25 cellular contexts compared by ENCODE assay signal in genomic region chr1:45789601-45790000, GRCh38. TPM values are rescaled to one million over a fixed set of nuclear protein-coding genes. Genes with fewer than 3 reads are reported as not detected.
DNase-seq lines count a peak whose midpoint lies in the region; ATAC-seq, FAIRE-seq and TF ChIP-seq lines count a peak whose summit lies in the region.
"Had no signal": no experiment of that assay in that cellular context is flagged by ENCODE, and none has a peak within 500 bp of the region (broad histone marks: within the 10 kb centered on the region; RNA-seq: fewer than 3 reads in every experiment).

No MANE protein-coding gene starts in this region.

- no peak overlapping the region for H3K9ac ChIP-seq in HepG2 (ENCODE audit: insufficient read depth, low read depth, low read length)
- H3K9ac ChIP-seq: BLaER1 had no signal

- TF ChIP-seq POLR2A in HepG2 (IDR thresholded peaks at IDR 0.05; ENCODE audit: insufficient read depth in 1 of 2, low read depth in 2 of 2, low read length in 2 of 2) (no peak), right lobe of liver (IDR thresholded peaks at IDR 0.05) (no peak)

- no peak overlapping the region for H2AFZ ChIP-seq in HepG2 (ENCODE audit: low read length)

- H3K27me3 ChIP-seq in HepG2 (ENCODE audit: control insufficient read depth in 1 of 2, insufficient read depth in 2 of 2, low read length in 2 of 2) (no peaks in the 10 kb centered on the region; a peak in 1 of 5 replicates), right lobe of liver (no peaks in the 10 kb centered on the region), right cardiac atrium (ENCODE audit: control insufficient read depth, insufficient read depth) (no peaks in the 10 kb centered on the region)
- H3K27me3 ChIP-seq: BE2C, BLaER1 had no signal

- peaks cover 6% of the 10 kb centered on the region; the same call in 1 of the 2 replicates for H3K27me3 Mint-ChIP-seq in WTC11 (ENCODE audit: low read depth)

- no peaks in the 10 kb centered on the region for H3K9me3 ChIP-seq in HepG2 (ENCODE audit: low read length)
- no peaks in the 10 kb centered on the region for H3K9me3 ChIP-seq in right lobe of liver
- H3K9me3 ChIP-seq in right cardiac atrium (ENCODE audit: control insufficient read depth, low read length): no peaks in the 10 kb centered on the region
- H3K9me3 ChIP-seq: BE2C, BLaER1 had no signal

- H4K20me1 ChIP-seq in HepG2 (ENCODE audit: insufficient read depth, low read length): no peaks in the 10 kb centered on the region
- H4K20me1 ChIP-seq: BLaER1 had no signal

- TF ChIP-seq RAD21 in HepG2 (CRISPR knock-in tag; IDR thresholded peaks at IDR 0.05): no peak

- TF ChIP-seq CTCF in HepG2 (CRISPR knock-in tag; IDR thresholded peaks at IDR 0.05) (no peak), right lobe of liver (IDR thresholded peaks at IDR 0.05) (no peak), WTC11 (IDR thresholded peaks at IDR 0.05) (no peak)

- no peak overlapping the region for H3K4me2 ChIP-seq in HepG2 (ENCODE audit: low read depth, low read length)

- no peaks in the 10 kb centered on the region for H3K4me1 Mint-ChIP-seq in WTC11

- no peak for TF ChIP-seq EP300 in HepG2 (IDR thresholded peaks at IDR 0.05; ENCODE audit: low read depth in 2 of 2, low read length in 2 of 2)
- TF ChIP-seq EP300 in HepG2 (CRISPR knock-in tag; IDR thresholded peaks at IDR 0.05; ENCODE audit: borderline replicate concordance): no peak

- intact Hi-C loops in HepG2 (cut with micrococcal nuclease; ENCODE audit: unreplicated experiment): no loop called here
- intact Hi-C loops in right lobe of liver (cut with DNase I): no loop called here
- intact Hi-C loops in right cardiac atrium (cut with DNase I): no loop called here

- ATAC-seq in HepG2 (no peak), right lobe of liver (no peak), WTC11 (no peak), right cardiac atrium (no peak)

- no peak for FAIRE-seq in HepG2 (lab: Jason Lieb, UNC)
- FAIRE-seq: A204.1, GM12891, GM19239 had no signal

- H3K4me3 ChIP-seq in HepG2 (replicated peaks in 1 of 3; ENCODE audit: insufficient read depth in 1 of 3, low read depth in 2 of 3, low read length in 3 of 3): no peak overlapping the region
- H3K4me3 ChIP-seq in right lobe of liver: no peak overlapping the region
- no peak overlapping the region for H3K4me3 ChIP-seq in right cardiac atrium (ENCODE audit: low read length)
- H3K4me3 ChIP-seq: BLaER1 had no signal

- H3K27ac ChIP-seq in HepG2 (ENCODE audit: extremely low read length, insufficient read depth, low read length) (no peak overlapping the region), right lobe of liver (no peak overlapping the region), right cardiac atrium (ENCODE audit: low read length) (no peak overlapping the region)
- H3K27ac ChIP-seq: BLaER1 had no signal

- H3K79me2 ChIP-seq in HepG2 (ENCODE audit: insufficient read depth, low read length): no peaks in the 10 kb centered on the region

- BruUV-seq in HepG2 (replicated peaks; lab: Mats Ljungman, UMichigan): no TSS peak

- 22% methylated on average over 2 of the region's 2 CpGs for WGBS in HepG2 (ENCODE audit: low lambda C conversion rate)
- 72% methylated on average over 2 of the region's 2 CpGs for WGBS in right lobe of liver (ENCODE audit: insufficient coverage, low coverage, low lambda C conversion rate, missing lambda C conversion rate)
- 84% methylated on average over 2 of the region's 2 CpGs for WGBS in right cardiac atrium

- H3K4me1 ChIP-seq in HepG2 (ENCODE audit: insufficient read depth, low read length) (peaks cover 10% of the 10 kb centered on the region), right lobe of liver (no peaks in the 10 kb centered on the region), right cardiac atrium (ENCODE audit: control insufficient read depth, insufficient read depth, low read length) (no peaks in the 10 kb centered on the region)
- H3K4me1 ChIP-seq: BE2C had no signal

- DNase-seq in HepG2 (ENCODE audit: low spot score): no peak
- no peak for DNase-seq in right lobe of liver
- DNase-seq in WTC11 (ENCODE audit: low spot score): no peak
- no peak for DNase-seq in NCI-H446 (lab: John Stamatoyannopoulos, UW)
- DNase-seq in right cardiac atrium: no peak
- DNase-seq: 8988T; ACHN; BE2C; C1 segment of cervical spinal cord; CD4-positive, alpha-beta memory T cell; CD4-positive, CD25-positive, alpha-beta regulatory T cell; CD8-positive, alpha-beta memory T cell; COR-L47; DMS 273 treated with DMSO at 0.1 percent for 48 hours; DMS153; DMS53; DMS79; DND-41; EL; GF-D8 had no signal

- H3K9me3 Mint-ChIP-seq in WTC11: no peaks in the 10 kb centered on the region
- H3K9me3 Mint-ChIP-seq: CD4-positive, alpha-beta memory T cell; CD4-positive, CD25-positive, alpha-beta regulatory T cell; CD8-positive, alpha-beta memory T cell had no signal

- H3K36me3 Mint-ChIP-seq in WTC11: no peaks in the 10 kb centered on the region
- H3K36me3 Mint-ChIP-seq: CD14-positive monocyte; CD4-positive, alpha-beta memory T cell; CD4-positive, CD25-positive, alpha-beta regulatory T cell had no signal

- in situ Hi-C loops in HepG2 (cut with HindIII; ENCODE audit: extremely low pct_ligation_motif_present, low pct_unique_long_range_greater_than_20kb): no loop called here

- CTCF ChIA-PET in HepG2 (lab: Yijun Ruan, JAX; ENCODE audit: low intra/inter-chr PET ratio, low total read pairs): no interaction called here
- CTCF ChIA-PET in WTC11 (lab: Charles Lee): interaction anchor here (0.7 kb wide), 1 partner anchor 53 kb away, joined by 3 read pairs; no protein-coding TSS in a partner anchor

- POLR2A ChIA-PET in HepG2 (lab: Yijun Ruan, JAX): no interaction called here
- POLR2A ChIA-PET in WTC11 (lab: Charles Lee): no interaction called here

- no peak overlapping the region for H3K4me3 Mint-ChIP-seq in WTC11
- H3K4me3 Mint-ChIP-seq: CD14-positive monocyte; CD4-positive, alpha-beta memory T cell; CD4-positive, CD25-positive, alpha-beta regulatory T cell; CD8-positive, alpha-beta memory T cell had no signal

- H3K36me3 ChIP-seq in HepG2 (replicated peaks in 1 of 2; ENCODE audit: control insufficient read depth in 1 of 2, insufficient read depth in 2 of 2, low read length in 2 of 2): no peaks in the 10 kb centered on the region
- no peaks in the 10 kb centered on the region for H3K36me3 ChIP-seq in right lobe of liver
- H3K36me3 ChIP-seq: BE2C, BLaER1 had no signal

- no peak overlapping the region for H3K27ac Mint-ChIP-seq in WTC11
- H3K27ac Mint-ChIP-seq: CD4-positive, alpha-beta memory T cell; CD8-positive, alpha-beta memory T cell had no signal

RNA-seq across cellular contexts. Expression of gene MAST2, which starts 13.8 kb away (rescaled TPM):
- total RNA-seq in HepG2 (2016; rRNA removed; fragmentation: Illumina TruSeq; extraction: Trizol) (14.3 and 15.3 TPM in 2 replicates), right lobe of liver (10 to 100 TPM in 5 of 6 experiments, 1 to 10 TPM in 1; 9.9 to 14.9 (median 12.3) TPM), WTC11 (2021) (27.8 to 37.2 TPM (median 30.7 TPM) in 3 replicates), right cardiac atrium (10 to 100 TPM; 68.4 to 85.3 (median 72.3) TPM)
- total RNA-seq in HepG2 (2016; cell fraction: cytosol; rRNA removed; fragmentation: Illumina TruSeq; extraction: Trizol; ENCODE audit: low read depth): 9.9 and 10.4 TPM in 2 replicates
- 12.9 and 13.7 TPM in 2 replicates for total RNA-seq in HepG2 (2016; cell fraction: insoluble cytoplasmic fraction; rRNA removed; fragmentation: Illumina TruSeq; extraction: Trizol)
- 12.0 and 14.5 TPM in 2 replicates for total RNA-seq in HepG2 (2016; cell fraction: membrane; rRNA removed; fragmentation: Illumina TruSeq; extraction: Trizol)
- 26.9 and 30.8 TPM in 2 replicates for total RNA-seq in HepG2 (2016; cell fraction: nucleus; rRNA removed; fragmentation: Illumina TruSeq; extraction: Trizol)
- polyA plus RNA-seq in HepG2 (2011; rRNA removed) (23.0 and 26.3 TPM in 2 replicates), right cardiac atrium (46.1 TPM)
- 15.9 and 16.5 TPM in 2 replicates for polyA plus RNA-seq in HepG2 (2011; cell fraction: cytosol; rRNA removed)
- polyA plus RNA-seq in HepG2 (2011; cell fraction: nucleus; rRNA removed): 89.7 and 90.3 TPM in 2 replicates
- 18.5 and 25.7 TPM in 2 replicates for polyA plus RNA-seq in HepG2 (2012)
- polyA plus RNA-seq in HepG2 (2016; cell fraction: cytosol; fragmentation: Illumina TruSeq; extraction: Trizol; ENCODE audit: low read depth): 2.2 and 2.3 TPM in 2 replicates
- polyA plus RNA-seq in HepG2 (2016; cell fraction: insoluble cytoplasmic fraction; fragmentation: Illumina TruSeq; extraction: Trizol; ENCODE audit: low read depth): 16.9 and 21.5 TPM in 2 replicates
- polyA plus RNA-seq in HepG2 (2016; cell fraction: membrane; fragmentation: Illumina TruSeq; extraction: Trizol; ENCODE audit: low read depth): 7.6 and 9.3 TPM in 2 replicates
- polyA plus RNA-seq in HepG2 (2016; cell fraction: nucleus; fragmentation: Illumina TruSeq; extraction: Trizol; ENCODE audit: insufficient read depth, low read depth): 56.2 and 67.8 TPM in 2 replicates
- 58.6 and 58.9 TPM in 2 replicates for polyA minus RNA-seq in HepG2 (2011; rRNA and poly(A)+ RNA removed; ENCODE audit: low replicate concordance)
- polyA minus RNA-seq in HepG2 (2011; cell fraction: cytosol; rRNA and poly(A)+ RNA removed): 22.0 and 27.0 TPM in 2 replicates
- 78.5 and 80.8 TPM in 2 replicates for polyA minus RNA-seq in HepG2 (2011; cell fraction: nucleus; rRNA and poly(A)+ RNA removed)

RNA-seq across cellular contexts. Expression of gene IPP, which starts 39.1 kb away (rescaled TPM):
- 9.7 and 14.1 TPM in 2 replicates for total RNA-seq in HepG2 (2016; rRNA removed; fragmentation: Illumina TruSeq; extraction: Trizol)
- total RNA-seq in HepG2 (2016; cell fraction: cytosol; rRNA removed; fragmentation: Illumina TruSeq; extraction: Trizol; ENCODE audit: low read depth): 1.4 and 1.9 TPM in 2 replicates
- 9.3 and 17.3 TPM in 2 replicates for total RNA-seq in HepG2 (2016; cell fraction: insoluble cytoplasmic fraction; rRNA removed; fragmentation: Illumina TruSeq; extraction: Trizol)
- 4.3 and 4.5 TPM in 2 replicates for total RNA-seq in HepG2 (2016; cell fraction: membrane; rRNA removed; fragmentation: Illumina TruSeq; extraction: Trizol)
- 6.7 and 6.8 TPM in 2 replicates for total RNA-seq in HepG2 (2016; cell fraction: nucleus; rRNA removed; fragmentation: Illumina TruSeq; extraction: Trizol)
- polyA plus RNA-seq in HepG2 (2011; rRNA removed): 3.0 and 3.1 TPM in 2 replicates
- 1.2 and 2.3 TPM in 2 replicates for polyA plus RNA-seq in HepG2 (2011; cell fraction: cytosol; rRNA removed)
- 0.90 and 1.3 TPM in 2 replicates for polyA plus RNA-seq in HepG2 (2011; cell fraction: nucleus; rRNA removed)
- polyA plus RNA-seq in HepG2 (2012): 4.1 and 6.3 TPM in 2 replicates
- polyA plus RNA-seq in HepG2 (2016; cell fraction: cytosol; fragmentation: Illumina TruSeq; extraction: Trizol; ENCODE audit: low read depth): 0.96 and 1.1 TPM in 2 replicates
- 9.0 and 10.4 TPM in 2 replicates for polyA plus RNA-seq in HepG2 (2016; cell fraction: insoluble cytoplasmic fraction; fragmentation: Illumina TruSeq; extraction: Trizol; ENCODE audit: low read depth)
- 2.3 and 3.1 TPM in 2 replicates for polyA plus RNA-seq in HepG2 (2016; cell fraction: membrane; fragmentation: Illumina TruSeq; extraction: Trizol; ENCODE audit: low read depth)
- 5.5 and 7.0 TPM in 2 replicates for polyA plus RNA-seq in HepG2 (2016; cell fraction: nucleus; fragmentation: Illumina TruSeq; extraction: Trizol; ENCODE audit: insufficient read depth, low read depth)
- polyA minus RNA-seq in HepG2 (2011; rRNA and poly(A)+ RNA removed; ENCODE audit: low replicate concordance): 2.5 and 3.2 TPM in 2 replicates
- polyA minus RNA-seq in HepG2 (2011; cell fraction: cytosol; rRNA and poly(A)+ RNA removed): 3.1 and 3.4 TPM in 2 replicates
- polyA minus RNA-seq in HepG2 (2011; cell fraction: nucleus; rRNA and poly(A)+ RNA removed): 4.5 and 5.3 TPM in 2 replicates
- 10 to 100 TPM in 2 of 6 experiments, 1 to 10 TPM in 4; 5.5 to 12.9 (median 8.3) TPM for total RNA-seq in right lobe of liver
- total RNA-seq in WTC11 (2021): 6.3 to 8.3 TPM (median 7.4 TPM) in 3 replicates
- total RNA-seq in right cardiac atrium: 10 to 100 TPM; 12.2 to 20.2 (median 15.7) TPM
- polyA plus RNA-seq in right cardiac atrium: 7.4 TPM

Comparison
In these comparisons a context has a peak if more than half of its experiments do, and no peak if none do; other contexts are left out.
1. Of the 50 proteins assayed by ChIP-seq in both HepG2 and WTC11: peak only in HepG2: none; only in WTC11: none; in both: ZNF121; in neither: 49.